Comparison of ENCODE assay signal across 8 cellular contexts in genomic region chr9:91101598-91102168, GRCh38.
DNase-seq lines count a peak whose midpoint lies in the region; ATAC-seq lines count a peak whose summit lies in the region.

No MANE protein-coding gene starts in this region.

- DNase-seq in activated CD8-positive, alpha-beta memory T cell treated with anti-CD3 and anti-CD28 coated beads, Interleukin-2, amount 10 ng/mL, durations not matched to agents 7 days and 5 days, result peak; percentile 97
- DNase-seq in left colon, result peak; percentile 49
- peak; percentile 53 to 87 (median 78) for DNase-seq in stimulated activated naive CD4-positive, alpha-beta T cell (lab: John Stamatoyannopoulos, UW)
- no peak for DNase-seq in OCI-M2 (lab: John Stamatoyannopoulos, UW; ENCODE audit: unreplicated experiment)
- DNase-seq in hippocampal formation (lab: John Stamatoyannopoulos, UW), result no peak
- DNase-seq in cerebellar nuclear complex (lab: John Stamatoyannopoulos, UW), result no peak

- H3K4me1 Mint-ChIP-seq in activated CD8-positive, alpha-beta memory T cell treated with anti-CD3 and anti-CD28 coated beads, Interleukin-2, amount 10 ng/mL, durations not matched to agents 7 days and 5 days, result peaks cover 73% of the 10 kb centered on the region

- no peaks in the 10 kb centered on the region for H3K27me3 Mint-ChIP-seq in activated CD8-positive, alpha-beta memory T cell treated with anti-CD3 and anti-CD28 coated beads, Interleukin-2, amount 10 ng/mL, durations not matched to agents 7 days and 5 days

- ATAC-seq in HG03432 (IDR thresholded peaks at IDR 0.05; ENCODE audit: unreplicated experiment) (peak; percentile 57), left colon (peak; percentile 33), esophagus mucosa (no peak)
- ATAC-seq in activated CD8-positive, alpha-beta memory T cell treated with anti-CD3 and anti-CD28 coated beads, Interleukin-2, amount 10 ng/mL, durations not matched to agents 7 days and 5 days, result peak; percentile 91

- intact Hi-C loops in left colon (cut with DNase I, micrococcal nuclease), result no loop called here

- H3K36me3 Mint-ChIP-seq in activated CD8-positive, alpha-beta memory T cell treated with anti-CD3 and anti-CD28 coated beads, Interleukin-2, amount 10 ng/mL, durations not matched to agents 7 days and 5 days, result peaks cover 50% of the 10 kb centered on the region

- CTCF ChIA-PET in activated CD8-positive, alpha-beta memory T cell treated with anti-CD3 and anti-CD28 coated beads, Interleukin-2, amount 10 ng/mL, durations not matched to agents 7 days and 5 days (lab: Charles Lee), result interaction anchor here (0.5 to 4.3 kb wide), 17 partner anchors 11 to 186 kb away, joined by 3 to 30 read pairs (median 5); no protein-coding TSS in a partner anchor

- H3K27ac Mint-ChIP-seq in activated CD8-positive, alpha-beta memory T cell treated with anti-CD3 and anti-CD28 coated beads, Interleukin-2, amount 10 ng/mL, durations not matched to agents 7 days and 5 days, result peak overlapping the region; percentile 90

- no peaks in the 10 kb centered on the region for H3K9me3 Mint-ChIP-seq in activated CD8-positive, alpha-beta memory T cell treated with anti-CD3 and anti-CD28 coated beads, Interleukin-2, amount 10 ng/mL, durations not matched to agents 7 days and 5 days (ENCODE audit: low read depth)

- H3K4me3 Mint-ChIP-seq in activated CD8-positive, alpha-beta memory T cell treated with anti-CD3 and anti-CD28 coated beads, Interleukin-2, amount 10 ng/mL, durations not matched to agents 7 days and 5 days, result peak overlapping the region; percentile 64

Comparison
In these comparisons a context has a peak if more than half of its experiments do, and no peak if none do; other contexts are left out.
1. DNase-seq: peak in activated CD8-positive, alpha-beta memory T cell treated with anti-CD3 and anti-CD28 coated beads, Interleukin-2, amount 10 ng/mL, durations not matched to agents 7 days and 5 days (single experiment), left colon (2 of 2) and stimulated activated naive CD4-positive, alpha-beta T cell (6 of 6); none in OCI-M2 (single experiment), hippocampal formation (0 of 2) and cerebellar nuclear complex (0 of 2).